ENCODE assay signal across 8 cellular contexts in genomic region chr14:69818760-69819191, GRCh38. TPM values are rescaled to one million over a fixed set of nuclear protein-coding genes. Genes with fewer than 3 reads are reported as not detected.
DNase-seq lines count a peak whose midpoint lies in the region; ATAC-seq lines count a peak whose summit lies in the region.

No MANE protein-coding gene starts in this region.

- no peak overlapping the region for H2BK120ac ChIP-seq in trophoblast cell (ENCODE audit: insufficient read depth, low read length, poor library complexity)

- H3K36me3 ChIP-seq in SJSA1 (no peaks in the 10 kb centered on the region), trophoblast cell (ENCODE audit: control insufficient read depth in 1 of 2, insufficient read depth in 2 of 2, low read length in 2 of 2) (no peaks in the 10 kb centered on the region)

- peak; percentile 81 to 90 for ATAC-seq in activated naive CD4-positive, alpha-beta T cell treated with anti-CD3 and anti-CD28 coated beads, Interleukin-2, amount 50 U/mL, for 72 hours
- ATAC-seq in HG03571 (IDR thresholded peaks at IDR 0.05; ENCODE audit: unreplicated experiment), result no peak
- no peak for ATAC-seq in GM18511 (IDR thresholded peaks at IDR 0.05; ENCODE audit: unreplicated experiment)

- no peak overlapping the region for H2BK5ac ChIP-seq in trophoblast cell (ENCODE audit: low read depth, low read length, poor library complexity)

- intact Hi-C loops in head of caudate nucleus (cut with DNase I), result loop anchor here (5.0 kb wide), 1 partner anchor 209 kb away; no protein-coding TSS in a partner anchor

- H3K9ac ChIP-seq in trophoblast cell (ENCODE audit: low read length), result no peak overlapping the region

- H3K4me2 ChIP-seq in trophoblast cell (ENCODE audit: low read length), result no peak overlapping the region

- H3K9me3 Mint-ChIP-seq in activated naive CD4-positive, alpha-beta T cell treated with anti-CD3 and anti-CD28 coated beads, Interleukin-2, amount 50 U/mL, for 72 hours, result no peaks in the 10 kb centered on the region

- no peak overlapping the region for H3K4ac ChIP-seq in trophoblast cell (ENCODE audit: low read depth, low read length)

- no peak overlapping the region for H3K18ac ChIP-seq in trophoblast cell (ENCODE audit: low read length)

- H3K27ac Mint-ChIP-seq in activated naive CD4-positive, alpha-beta T cell treated with anti-CD3 and anti-CD28 coated beads, Interleukin-2, amount 50 U/mL, for 72 hours, result no peak overlapping the region

- peaks cover 7% of the 10 kb centered on the region for H3K79me1 ChIP-seq in trophoblast cell (ENCODE audit: low read length)

- no peaks in the 10 kb centered on the region for H3K36me3 Mint-ChIP-seq in activated naive CD4-positive, alpha-beta T cell treated with anti-CD3 and anti-CD28 coated beads, Interleukin-2, amount 50 U/mL, for 72 hours

- peaks cover 6% of the 10 kb centered on the region for H3K27me3 ChIP-seq in SJSA1 (replicated peaks)
- H3K27me3 ChIP-seq in trophoblast cell (ENCODE audit: insufficient read depth, low read length), result no peaks in the 10 kb centered on the region

- whole genome bisulfite sequencing in trophoblast cell (ENCODE audit: extremely low coverage, insufficient coverage, insufficient read length), result no CpG with 5 or more reads among the region's 11 CpGs

- no peaks in the 10 kb centered on the region for H3K9me3 ChIP-seq in SJSA1 (replicated peaks)
- H3K9me3 ChIP-seq in trophoblast cell (ENCODE audit: insufficient read depth, low read depth, low read length), result peaks cover 3% of the 10 kb centered on the region

- H3K23ac ChIP-seq in trophoblast cell (ENCODE audit: low read length), result no peak overlapping the region

- no peak overlapping the region for H3K14ac ChIP-seq in trophoblast cell (ENCODE audit: low read length)

- H2AK5ac ChIP-seq in trophoblast cell (ENCODE audit: low read length), result no peak overlapping the region

- no peak overlapping the region for H2AFZ ChIP-seq in trophoblast cell (ENCODE audit: insufficient read depth, low read length, poor library complexity)

- in situ Hi-C loops in G401 (cut with HindIII; ENCODE audit: low sequenced_read_pairs), result no loop called here

- H3K79me2 ChIP-seq in trophoblast cell (ENCODE audit: control insufficient read depth, insufficient read depth, low read length, poor library complexity), result no peaks in the 10 kb centered on the region

- no peak overlapping the region for H4K8ac ChIP-seq in trophoblast cell (ENCODE audit: low read depth, low read length)

- no peak overlapping the region for H2BK12ac ChIP-seq in trophoblast cell (ENCODE audit: low read length)

- H3K4me3 ChIP-seq in SJSA1, result no peak overlapping the region
- H3K4me3 ChIP-seq in trophoblast cell (ENCODE audit: low read depth, low read length), result no peak overlapping the region

- no peak overlapping the region for H4K91ac ChIP-seq in trophoblast cell (ENCODE audit: low read depth, low read length)

- H3K4me1 ChIP-seq in SJSA1 (replicated peaks), result no peaks in the 10 kb centered on the region
- peaks cover 0 to 8% of the 10 kb centered on the region in 2 experiments for H3K4me1 ChIP-seq in trophoblast cell (ENCODE audit: control insufficient read depth in 1 of 2, insufficient read depth in 2 of 2, low read length in 2 of 2)

- H4K12ac ChIP-seq in trophoblast cell (ENCODE audit: low read depth, low read length), result no peak overlapping the region

- no peak overlapping the region for H3K27ac ChIP-seq in SJSA1
- no peak overlapping the region for H3K27ac ChIP-seq in trophoblast cell (ENCODE audit: low read depth, low read length)

- DNase-seq in G401 (ENCODE audit: low spot score), result peak; percentile 75
- DNase-seq in M059J (ENCODE audit: low read depth), result peak; percentile 51
- peak; percentile 45 to 48 for DNase-seq in SJSA1 (ENCODE audit: low read depth in 1 of 2, low spot score in 2 of 2)
- DNase-seq in activated naive CD4-positive, alpha-beta T cell treated with anti-CD3 and anti-CD28 coated beads, Interleukin-2, amount 50 U/mL, for 72 hours (ENCODE audit: low spot score in 2 of 2), result peak in 1 of 2 donors; percentile 84
- DNase-seq in head of caudate nucleus, result peak in 36 of 42 donors; percentile 11 to 88 (median 54)
- peak; percentile 77 to 97 for DNase-seq in trophoblast cell

RNA-seq across cellular contexts. Expression of gene SLC10A1, which starts 21.7 kb away (rescaled TPM):
- not detected in 2 replicates for total RNA-seq in G401 (2014; rRNA removed; shearing (Covaris generic))
- not detected in 2 replicates for total RNA-seq in M059J (2014; rRNA removed; shearing (Covaris generic))
- not detected in 2 replicates for total RNA-seq in SJSA1 (2014; rRNA removed; shearing (Covaris generic))
- not detected for total RNA-seq in activated naive CD4-positive, alpha-beta T cell treated with anti-CD3 and anti-CD28 coated beads, Interleukin-2, amount 50 U/mL, for 72 hours
- 0.07 TPM in 2 replicates for polyA plus RNA-seq in trophoblast cell (2013)

RNA-seq across cellular contexts. Expression of gene SRSF5, which starts 51.8 kb away (rescaled TPM):
- total RNA-seq in G401 (2014; rRNA removed; shearing (Covaris generic)), result 72.9 and 81.0 TPM in 2 replicates
- total RNA-seq in M059J (2014; rRNA removed; shearing (Covaris generic)), result 85.9 and 94.1 TPM in 2 replicates
- total RNA-seq in SJSA1 (2014; rRNA removed; shearing (Covaris generic)), result 121 and 167 TPM in 2 replicates
- total RNA-seq in activated naive CD4-positive, alpha-beta T cell treated with anti-CD3 and anti-CD28 coated beads, Interleukin-2, amount 50 U/mL, for 72 hours, result 100 to 1,000 TPM; 324 to 364 TPM
- 200 TPM in 2 replicates for polyA plus RNA-seq in trophoblast cell (2013)

Comparison
In these comparisons a context has a peak if more than half of its experiments do, and no peak if none do; other contexts are left out.
1. ATAC-seq: peak in activated naive CD4-positive, alpha-beta T cell treated with anti-CD3 and anti-CD28 coated beads, Interleukin-2, amount 50 U/mL, for 72 hours (2 of 2); none in HG03571 (single experiment) and GM18511 (single experiment).